22 cellular contexts compared by ENCODE assay signal in genomic region chr12:131020326-131020725, GRCh38.
DNase-seq lines count a peak whose midpoint lies in the region; ATAC-seq and TF ChIP-seq lines count a peak whose summit lies in the region.
"Had no signal": no experiment of that assay in that cellular context is flagged by ENCODE, and none has a peak within 500 bp of the region (broad histone marks: within the 10 kb centered on the region; RNA-seq: fewer than 3 reads in every experiment).

No MANE protein-coding gene starts in this region.

- no peak for TF ChIP-seq EP300 in neural cell (conservative IDR thresholded peaks at IDR 0.05; ENCODE audit: poor library complexity, severe bottlenecking)
- TF ChIP-seq EP300 in gastroesophageal sphincter (IDR thresholded peaks at IDR 0.05) = no peak

- no peak for ATAC-seq in right cardiac atrium
- no peak for ATAC-seq in effector memory CD8-positive, alpha-beta T cell (replicated peaks)
- no peak for ATAC-seq in gastroesophageal sphincter
- ATAC-seq: A549; CD8-positive, alpha-beta T cell; GM23338; HCT116 had no signal

- H3K79me2 ChIP-seq in neural cell (replicated peaks; ENCODE audit: insufficient read depth, low read length) = no peaks in the 10 kb centered on the region

- H3K36me3 ChIP-seq in BLaER1 treated with 17β-estradiol and CSF1 and Interleukin-3, amounts not matched to agents 10 nM and 100 nM = peaks cover 0 to 21% (median 0%) of the 10 kb centered on the region in 11 experiments; a peak in 6 of 22 replicates
- H3K36me3 ChIP-seq in neural cell (ENCODE audit: insufficient read depth, low read length) (no peaks in the 10 kb centered on the region), gastroesophageal sphincter (peaks cover 0 to 84% of the 10 kb centered on the region in 2 donors)
- H3K36me3 ChIP-seq: BE2C had no signal

- intact Hi-C loops in right cardiac atrium (cut with DNase I) (no loop called here), cardiac septum (cut with DNase I) (no loop called here)

- no peaks in the 10 kb centered on the region for H3K4me1 Mint-ChIP-seq in effector memory CD8-positive, alpha-beta T cell (ENCODE audit: low read depth in 2 of 2)
- H3K4me1 Mint-ChIP-seq: CD4-positive, CD25-positive, alpha-beta regulatory T cell; GM23338; H9 had no signal

- no peak overlapping the region for H3K27ac Mint-ChIP-seq in effector memory CD8-positive, alpha-beta T cell
- H3K27ac Mint-ChIP-seq: CD8-positive, alpha-beta T cell; GM23338; H9 had no signal

- H3K4me1 ChIP-seq in right cardiac atrium (ENCODE audit: control insufficient read depth, insufficient read depth, low read length) = peaks cover 4% of the 10 kb centered on the region
- H3K4me1 ChIP-seq in BLaER1 treated with 17β-estradiol and CSF1 and Interleukin-3, amounts not matched to agents 10 nM and 100 nM = peaks cover 8 to 83% (median 61%) of the 10 kb centered on the region in 10 experiments; a peak in 19 of 20 replicates
- no peaks in the 10 kb centered on the region for H3K4me1 ChIP-seq in gastroesophageal sphincter
- H3K4me1 ChIP-seq: A549, BE2C, Caco-2 had no signal

- H3K4me3 Mint-ChIP-seq in effector memory CD8-positive, alpha-beta T cell = no peak overlapping the region
- H3K4me3 Mint-ChIP-seq: CD4-positive, CD25-positive, alpha-beta regulatory T cell; CD8-positive, alpha-beta T cell; GM23338; H9 had no signal

- H3K27me3 ChIP-seq in right cardiac atrium (ENCODE audit: control insufficient read depth, insufficient read depth) (no peaks in the 10 kb centered on the region), neural cell (ENCODE audit: insufficient read depth, low read depth, low read length) (no peaks in the 10 kb centered on the region), gastroesophageal sphincter (no peaks in the 10 kb centered on the region)
- H3K27me3 ChIP-seq in BLaER1 treated with 17β-estradiol and CSF1 and Interleukin-3, amounts not matched to agents 10 nM and 100 nM = peaks cover 0 to 48% (median 0%) of the 10 kb centered on the region in 11 experiments; a peak in 5 of 22 replicates
- H3K27me3 ChIP-seq: BE2C had no signal

- H3K4me2 ChIP-seq in BLaER1 treated with 17β-estradiol and CSF1 and Interleukin-3, amounts not matched to agents 10 nM and 100 nM = peak overlapping the region in 8 of 11 experiments; percentile 71 to 99 (median 86); a peak in 14 of 22 replicates
- H3K4me2 ChIP-seq in neural cell (ENCODE audit: low read length) = no peak overlapping the region
- H3K4me2 ChIP-seq: A549, GM23338 had no signal

- H3F3A ChIP-seq in neural cell (ENCODE audit: insufficient read depth, low read length, poor library complexity, severe bottlenecking) = no peaks in the 10 kb centered on the region

- H4K20me1 ChIP-seq in BLaER1 treated with 17β-estradiol and CSF1 and Interleukin-3, amounts not matched to agents 10 nM and 100 nM = peaks cover 0 to 7% (median 0%) of the 10 kb centered on the region in 11 experiments; a peak in 1 of 22 replicates
- no peaks in the 10 kb centered on the region for H4K20me1 ChIP-seq in neural cell (ENCODE audit: insufficient read depth)

- peaks cover 3% of the 10 kb centered on the region for H3K36me3 Mint-ChIP-seq in effector memory CD8-positive, alpha-beta T cell (ENCODE audit: insufficient read depth)
- H3K36me3 Mint-ChIP-seq: CD4-positive, CD25-positive, alpha-beta regulatory T cell; CD8-positive, alpha-beta T cell had no signal

- no peaks in the 10 kb centered on the region for H3K9me2 ChIP-seq in neural cell (ENCODE audit: insufficient read depth, low read length)

- H3K4me3 ChIP-seq in right cardiac atrium (ENCODE audit: low read length) (no peak overlapping the region), neural cell (ENCODE audit: low read length) (peak overlapping the region; percentile 28), gastroesophageal sphincter (no peak overlapping the region)
- H3K4me3 ChIP-seq in BLaER1 treated with 17β-estradiol and CSF1 and Interleukin-3, amounts not matched to agents 10 nM and 100 nM = no peak overlapping the region
- H3K4me3 ChIP-seq: A549, GM23338 had no signal

- DNase-seq in right cardiac atrium (peak in 2 of 3 donors; percentile 53 to 62), cardiac septum (ENCODE audit: low spot score) (no peak), HUDEP-2 (lab: John Stamatoyannopoulos, UW; ENCODE audit: unreplicated experiment in 76 of 76) (no peak)
- DNase-seq in effector memory CD8-positive, alpha-beta T cell = no peak
- DNase-seq: 8988T; ACHN; AML-193; BE2C; Caco-2; CD4-positive, CD25-positive, alpha-beta regulatory T cell; CD8-positive, alpha-beta T cell; DMS53; DMS79 treated with DMSO at 0.1 percent for 48 hours; GF-D8; H9 had no signal

- no peak for TF ChIP-seq RAD21 in neural cell (conservative IDR thresholded peaks at IDR 0.05)

- H3K9me3 Mint-ChIP-seq in effector memory CD8-positive, alpha-beta T cell = no peaks in the 10 kb centered on the region
- H3K9me3 Mint-ChIP-seq: CD8-positive, alpha-beta T cell; GM23338 had no signal

- TF ChIP-seq CTCF in neural cell (IDR thresholded peaks at IDR 0.05; ENCODE audit: poor library complexity, severe bottlenecking) (no peak), gastroesophageal sphincter (IDR thresholded peaks at IDR 0.05) (no peak)

- H3K9ac ChIP-seq in BLaER1 treated with 17β-estradiol and CSF1 and Interleukin-3, amounts not matched to agents 10 nM and 100 nM = peak overlapping the region in 3 of 11 experiments; percentile 15 to 53 (median 48); a peak in 4 of 22 replicates
- no peak overlapping the region for H3K9ac ChIP-seq in neural cell (ENCODE audit: low read length)

- TF ChIP-seq POLR2A in gastroesophageal sphincter (IDR thresholded peaks at IDR 0.05) = no peak

- 47% methylated on average over 8 of the region's 8 CpGs for WGBS in right cardiac atrium
- 82% methylated on average over 3 of the region's 8 CpGs; no CpG with 5 or more reads in 1 of the 2 donors for WGBS in gastroesophageal sphincter (ENCODE audit: low coverage in 1 of 2), 2 donors

- no peak overlapping the region for H2AFZ ChIP-seq in neural cell (ENCODE audit: low read depth, low read length)
- H2AFZ ChIP-seq: GM23338 had no signal

- peaks cover 15 to 44% of the 10 kb centered on the region in 2 donors for H3K27me3 Mint-ChIP-seq in effector memory CD8-positive, alpha-beta T cell
- H3K27me3 Mint-ChIP-seq: CD4-positive, CD25-positive, alpha-beta regulatory T cell had no signal

- H3K27ac ChIP-seq in right cardiac atrium (ENCODE audit: low read length) (no peak overlapping the region), neural cell (ENCODE audit: low read length) (peak overlapping the region; percentile 55), gastroesophageal sphincter (no peak overlapping the region)
- peak overlapping the region in 3 of 11 experiments; percentile 10 to 86 (median 16); a peak in 2 of 22 replicates for H3K27ac ChIP-seq in BLaER1 treated with 17β-estradiol and CSF1 and Interleukin-3, amounts not matched to agents 10 nM and 100 nM
- H3K27ac ChIP-seq: A549, C4-2B had no signal

- no peaks in the 10 kb centered on the region for H3K9me3 ChIP-seq in right cardiac atrium (ENCODE audit: control insufficient read depth, low read length)
- no peaks in the 10 kb centered on the region for H3K9me3 ChIP-seq in BLaER1 treated with 17β-estradiol and CSF1 and Interleukin-3, amounts not matched to agents 10 nM and 100 nM (replicated peaks in 1 of 11)
- no peaks in the 10 kb centered on the region for H3K9me3 ChIP-seq in neural cell (ENCODE audit: low read length)
- H3K9me3 ChIP-seq in gastroesophageal sphincter = no peaks in the 10 kb centered on the region
- H3K9me3 ChIP-seq: A549, BE2C, Caco-2 had no signal

TF ChIP-seq in neural cell, 6 proteins besides CTCF, POLR2A, EP300 and RAD21:
- TF ChIP-seq EZH2 (IDR thresholded peaks at IDR 0.05; ENCODE audit: borderline replicate concordance, insufficient read depth, low read length, poor library complexity, severe bottlenecking) = no peak
- TF ChIP-seq SMC3 (conservative IDR thresholded peaks at IDR 0.05; ENCODE audit: poor library complexity) = no peak
- no peak for TF ChIP-seq REST (IDR thresholded peaks at IDR 0.05; ENCODE audit: borderline replicate concordance)
- TF ChIP-seq TAF1 (IDR thresholded peaks at IDR 0.05; ENCODE audit: low read depth) = no peak
- no peak for TF ChIP-seq POLR2AphosphoS5 (IDR thresholded peaks at IDR 0.05)
- TF ChIP-seq MXI1 (conservative IDR thresholded peaks at IDR 0.05; ENCODE audit: poor library complexity, severe bottlenecking) = no peak

Comparison
In these comparisons a context has a peak if more than half of its experiments do, and no peak if none do; other contexts are left out.
1. DNase-seq: peak in right cardiac atrium (2 of 3); none in cardiac septum (single experiment), HUDEP-2 (0 of 76) and effector memory CD8-positive, alpha-beta T cell (0 of 3).